In the genomic region with DNA sequence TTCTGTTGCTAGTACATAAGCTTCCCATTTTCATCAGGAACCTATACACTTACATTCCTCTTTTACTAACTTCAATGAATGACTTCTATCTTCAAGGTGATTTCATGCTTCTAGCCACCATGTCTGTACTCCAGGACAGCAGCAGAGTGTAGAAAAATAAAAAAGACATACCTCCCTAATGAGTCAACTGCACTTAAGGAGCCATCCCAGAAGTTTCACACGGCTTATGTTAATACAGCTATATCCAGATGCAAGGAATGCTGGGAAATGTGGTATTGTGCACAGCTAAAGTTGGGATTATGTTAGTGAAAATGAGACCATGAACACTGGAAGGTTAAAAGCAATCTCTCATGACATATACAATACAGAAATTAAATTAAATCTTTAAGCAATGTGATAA, we compare ENCODE assay signal across 7 cellular contexts.
DNase-seq lines count a peak whose midpoint lies in the region; ATAC-seq, FAIRE-seq and TF ChIP-seq lines count a peak whose summit lies in the region.
"Not testable (repeated sequence)": the region's sequence is repeated elsewhere in the genome, so short reads cannot be mapped to it uniquely, and the experiment has no call there.

No MANE protein-coding gene starts in this region.

- intact Hi-C loops in GM12878 (cut with micrococcal nuclease; ENCODE audit: unreplicated experiment) = not testable (repeated sequence)

- not testable (repeated sequence) for TF ChIP-seq RAD21 in GM12878 (IDR thresholded peaks at IDR 0.05; ENCODE audit: insufficient read depth, low read depth, low read length)

- not testable (repeated sequence) for TF ChIP-seq EP300 in GM12878 (IDR thresholded peaks at IDR 0.05; ENCODE audit: borderline replicate concordance in 1 of 2, control insufficient read depth in 1 of 2, low read depth in 2 of 2, low read length in 2 of 2)

- H2AFZ ChIP-seq in GM12878 (ENCODE audit: control insufficient read depth, low read depth, low read length) = not testable (repeated sequence)

- not testable (repeated sequence) for H3K4me2 ChIP-seq in GM12878 (ENCODE audit: control insufficient read depth, insufficient read depth)

- H3K79me2 ChIP-seq in GM12878 (ENCODE audit: control insufficient read depth, insufficient read depth, low read length) = not testable (repeated sequence)

- not testable (repeated sequence) for H3K27me3 ChIP-seq in GM12878 (replicated peaks in 1 of 2; ENCODE audit: control insufficient read depth in 2 of 2, insufficient read depth in 2 of 2, low read length in 1 of 2)

- POLR2A ChIA-PET in GM12878 (lab: Charles Lee) = not testable (repeated sequence)

- peak; percentile 37 for FAIRE-seq in RCC 7860 (lab: Jason Lieb, UNC)
- not testable (repeated sequence) for FAIRE-seq in GM12878 (lab: Jason Lieb, UNC)

- H3K4me3 ChIP-seq in GM12878; epithelial cell of proximal tubule (ENCODE audit: low read depth, low read length): not testable (repeated sequence)

- H3K27ac ChIP-seq in GM12878 (ENCODE audit: control insufficient read depth, insufficient read depth) = not testable (repeated sequence)

- CTCF ChIA-PET in GM12878 (lab: Yijun Ruan, JAX) = not testable (repeated sequence)

- SMC1A ChIA-PET in GM12878 (lab: Charles Lee; ENCODE audit: uncharacterized antibody, unreplicated experiment) = not testable (repeated sequence)

- H3K9ac ChIP-seq in GM12878 (ENCODE audit: control insufficient read depth, insufficient read depth, low read length) = not testable (repeated sequence)

- RAD21 ChIA-PET in GM12878 (lab: Charles Lee; ENCODE audit: unreplicated experiment) = not testable (repeated sequence)

- not testable (repeated sequence) for TF ChIP-seq CTCF in GM12878 (IDR thresholded peaks at IDR 0.05 in 2 of 3, conservative IDR thresholded peaks at IDR 0.05 in 1 of 3; ENCODE audit: control insufficient read depth in 2 of 3, extremely low read depth in 1 of 3, insufficient read depth in 1 of 3, low read depth in 3 of 3, low read length in 3 of 3); epithelial cell of proximal tubule (conservative IDR thresholded peaks at IDR 0.05; ENCODE audit: low read depth, low read length)

- DNase-seq in EH (ENCODE audit: low read depth) (peak; percentile 89), HK-2 (ENCODE audit: unreplicated experiment) (peak; percentile 2), RCC 7860 (ENCODE audit: low spot score) (peak; percentile 70), epithelial cell of proximal tubule (ENCODE audit: low read depth) (peak; percentile 26), glomerular visceral epithelial cell (ENCODE audit: extremely low spot score) (peak; percentile 76), non-pigmented ciliary epithelial cell (ENCODE audit: low read depth) (peak; percentile 67)
- DNase-seq in GM12878 (ENCODE audit: low read depth, low spot score) = not testable (repeated sequence)

- not testable (repeated sequence) for H3K4me1 ChIP-seq in GM12878 (ENCODE audit: control insufficient read depth, insufficient read depth, low read length)

- 90% methylated on average over 1 of the region's 1 CpG for WGBS in GM12878 (ENCODE audit: insufficient coverage, insufficient replicate concordance, low lambda C conversion rate, missing lambda C conversion rate)

- H3K36me3 ChIP-seq in GM12878 (ENCODE audit: control insufficient read depth in 2 of 2, insufficient read depth in 2 of 2, low read length in 1 of 2) = not testable (repeated sequence)

- not testable (repeated sequence) for H4K20me1 ChIP-seq in GM12878 (ENCODE audit: control insufficient read depth, insufficient read depth)

- in situ Hi-C loops in GM12878 (cut with MboI) = not testable (repeated sequence)

- TSS peak; percentile 30 for BruUV-seq in GM12878 (replicated peaks; lab: Mats Ljungman, UMichigan)

- not testable (repeated sequence) for ATAC-seq in GM12878

- H3K9me3 ChIP-seq in GM12878 (replicated peaks; ENCODE audit: control insufficient read depth, insufficient read depth, low read length) = not testable (repeated sequence)

- not testable (repeated sequence) for TF ChIP-seq POLR2A in GM12878 (IDR thresholded peaks at IDR 0.05; ENCODE audit: low read depth, low read length)
